ENCODE assay signal across 34 cellular contexts in genomic region chr2:62908145-62908544, GRCh38.
"Had no signal": no experiment of that assay in that cellular context is flagged by ENCODE, and none has a peak within 500 bp of the region (broad histone marks: within the 10 kb centered on the region; RNA-seq: fewer than 3 reads in every experiment).

No MANE protein-coding gene starts in this region.

- H3K9me3 ChIP-seq: adrenal gland, ascending aorta had no signal

- DNase-seq: activated CD4-positive, alpha-beta memory T cell treated with anti-CD3 and anti-CD28 coated beads, Interleukin-2, amount 10 ng/mL, durations not matched to agents 7 days and 5 days; activated CD4-positive, alpha-beta T cell treated with anti-CD3 and anti-CD28 coated beads for 1 hour; activated CD4-positive, alpha-beta T cell treated with anti-CD3 and anti-CD28 coated beads for 36 hours; activated CD4-positive, alpha-beta T cell treated with anti-CD3 and anti-CD28 coated beads for 48 hours; activated CD4-positive, alpha-beta T cell treated with anti-CD3 and anti-CD28 coated beads, Interleukin-2, amount 10 ng/mL, durations not matched to agents 7 days and 5 days; activated CD4-positive, alpha-beta T cell treated with anti-CD3 and anti-CD28 coated beads, Interleukin-2, amount 50 U/mL, for 48 hours; activated CD4-positive, CD25-positive, alpha-beta regulatory T cell; activated CD8-positive, alpha-beta memory T cell treated with anti-CD3 and anti-CD28 coated beads for 24 hours; activated CD8-positive, alpha-beta memory T cell treated with anti-CD3 and anti-CD28 coated beads, Interleukin-2, amount 10 ng/mL, durations not matched to agents 7 days and 5 days; activated CD8-positive, alpha-beta memory T cell treated with anti-CD3 and anti-CD28 coated beads, Interleukin-2, amount 50 U/mL, for 48 hours; activated CD8-positive, alpha-beta T cell treated with anti-CD3 and anti-CD28 coated beads, Interleukin-2, amount 10 ng/mL, durations not matched to agents 7 days and 5 days; activated effector memory CD4-positive, alpha-beta T cell treated with anti-CD3 and anti-CD28 coated beads, Interleukin-2, amount 50 U/mL, for 16 hours; activated gamma-delta T cell treated with Interleukin-2 at 50 U/mL for 16 hours; activated naive CD4-positive, alpha-beta T cell; activated naive CD4-positive, alpha-beta T cell treated with anti-CD3 and anti-CD28 coated beads for 36 hours; activated naive CD4-positive, alpha-beta T cell treated with anti-CD3 and anti-CD28 coated beads, Interleukin-2, amount 50 U/mL, for 16 hours; activated naive CD8-positive, alpha-beta T cell treated with anti-CD3 and anti-CD28 coated beads for 36 hours; activated T-cell treated with anti-CD3 and anti-CD28 coated beads, Interleukin-2, amount 50 U/mL, for 24 hours; activated T-cell treated with anti-CD3 and anti-CD28 coated beads, Interleukin-2, amount 50 U/mL, for 48 hours; adrenal gland; amniotic stem cell; anterior cingulate cortex; caudate nucleus; cerebellar nuclear complex; T-helper 1 cell; T-helper 2 cell; T-helper 9 cell; WERI-Rb-1 had no signal

- H3K4me1 ChIP-seq: adrenal gland, ascending aorta had no signal

- H3K27ac ChIP-seq: adrenal gland, ascending aorta, cardiac muscle cell, WERI-Rb-1 had no signal

- H3K4me3 ChIP-seq: adrenal gland, ascending aorta, cardiac muscle cell had no signal

- FAIRE-seq: bronchial epithelial cell had no signal

- ATAC-seq: activated CD4-positive, alpha-beta T cell treated with anti-CD3 and anti-CD28 coated beads for 36 hours; activated CD4-positive, CD25-positive, alpha-beta regulatory T cell treated with anti-CD3 and anti-CD28 coated beads, Interleukin-2, amount 50 U/mL, for 24 hours; activated CD8-positive, alpha-beta memory T cell treated with anti-CD3 and anti-CD28 coated beads, Interleukin-2, amount 10 ng/mL, durations not matched to agents 7 days and 5 days; activated CD8-positive, alpha-beta T cell treated with anti-CD3 and anti-CD28 coated beads, Interleukin-2, amount 10 ng/mL, durations not matched to agents 7 days and 5 days; activated naive CD4-positive, alpha-beta T cell treated with anti-CD3 and anti-CD28 coated beads, Interleukin-2, amount 50 U/mL, for 72 hours; WTC11 had no signal
